In the genomic region with DNA sequence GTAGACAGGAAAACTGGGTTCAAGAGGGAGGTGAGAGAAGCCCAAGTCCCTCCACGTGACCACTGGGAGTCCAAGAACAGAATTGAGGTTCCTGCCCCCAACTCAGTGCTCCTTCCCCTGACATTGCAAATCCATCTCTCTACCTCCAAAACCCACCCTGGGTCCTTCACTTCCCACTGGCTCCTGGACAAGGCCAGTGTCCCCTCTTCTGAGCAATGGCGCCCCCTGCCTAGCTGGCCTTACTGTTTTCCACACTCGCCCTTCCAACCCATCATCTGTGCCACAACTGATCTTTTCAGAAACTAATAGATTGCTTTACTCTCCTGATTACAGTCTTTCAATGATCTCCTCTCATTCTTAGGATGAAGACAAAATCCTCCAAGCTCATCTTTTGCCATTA, we compare ENCODE assay signal across 1 cellular context.
TF ChIP-seq lines count a peak whose summit lies in the region.

No MANE protein-coding gene starts in this region.

TF ChIP-seq in WTC11, 78 proteins besides CTCF, POLR2A, EP300 and RAD21 (continued from another document):
- no peak for TF ChIP-seq IRF1 (CRISPR knock-in tag; IDR thresholded peaks at IDR 0.05)
- no peak for TF ChIP-seq ZNF671 (CRISPR knock-in tag; IDR thresholded peaks at IDR 0.05)
- TF ChIP-seq ETV6 (CRISPR knock-in tag; IDR thresholded peaks at IDR 0.05), result no peak
- no peak for TF ChIP-seq SMAD4 (CRISPR knock-in tag; IDR thresholded peaks at IDR 0.05)
- TF ChIP-seq ELF4 (CRISPR knock-in tag; IDR thresholded peaks at IDR 0.05; ENCODE audit: low read depth), result no peak
- TF ChIP-seq CDX4 (CRISPR knock-in tag; IDR thresholded peaks at IDR 0.05; ENCODE audit: borderline replicate concordance), result no peak
- TF ChIP-seq, protein P1, sequence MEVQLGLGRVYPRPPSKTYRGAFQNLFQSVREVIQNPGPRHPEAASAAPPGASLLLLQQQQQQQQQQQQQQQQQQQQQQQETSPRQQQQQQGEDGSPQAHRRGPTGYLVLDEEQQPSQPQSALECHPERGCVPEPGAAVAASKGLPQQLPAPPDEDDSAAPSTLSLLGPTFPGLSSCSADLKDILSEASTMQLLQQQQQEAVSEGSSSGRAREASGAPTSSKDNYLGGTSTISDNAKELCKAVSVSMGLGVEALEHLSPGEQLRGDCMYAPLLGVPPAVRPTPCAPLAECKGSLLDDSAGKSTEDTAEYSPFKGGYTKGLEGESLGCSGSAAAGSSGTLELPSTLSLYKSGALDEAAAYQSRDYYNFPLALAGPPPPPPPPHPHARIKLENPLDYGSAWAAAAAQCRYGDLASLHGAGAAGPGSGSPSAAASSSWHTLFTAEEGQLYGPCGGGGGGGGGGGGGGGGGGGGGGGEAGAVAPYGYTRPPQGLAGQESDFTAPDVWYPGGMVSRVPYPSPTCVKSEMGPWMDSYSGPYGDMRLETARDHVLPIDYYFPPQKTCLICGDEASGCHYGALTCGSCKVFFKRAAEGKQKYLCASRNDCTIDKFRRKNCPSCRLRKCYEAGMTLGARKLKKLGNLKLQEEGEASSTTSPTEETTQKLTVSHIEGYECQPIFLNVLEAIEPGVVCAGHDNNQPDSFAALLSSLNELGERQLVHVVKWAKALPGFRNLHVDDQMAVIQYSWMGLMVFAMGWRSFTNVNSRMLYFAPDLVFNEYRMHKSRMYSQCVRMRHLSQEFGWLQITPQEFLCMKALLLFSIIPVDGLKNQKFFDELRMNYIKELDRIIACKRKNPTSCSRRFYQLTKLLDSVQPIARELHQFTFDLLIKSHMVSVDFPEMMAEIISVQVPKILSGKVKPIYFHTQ (CRISPR knock-in tag; IDR thresholded peaks at IDR 0.05), result no peak
- no peak for TF ChIP-seq SP1 (CRISPR knock-in tag; conservative IDR thresholded peaks at IDR 0.05)
- TF ChIP-seq FOXJ3 (CRISPR knock-in tag; IDR thresholded peaks at IDR 0.05; ENCODE audit: borderline replicate concordance), result no peak
- TF ChIP-seq, protein P2, sequence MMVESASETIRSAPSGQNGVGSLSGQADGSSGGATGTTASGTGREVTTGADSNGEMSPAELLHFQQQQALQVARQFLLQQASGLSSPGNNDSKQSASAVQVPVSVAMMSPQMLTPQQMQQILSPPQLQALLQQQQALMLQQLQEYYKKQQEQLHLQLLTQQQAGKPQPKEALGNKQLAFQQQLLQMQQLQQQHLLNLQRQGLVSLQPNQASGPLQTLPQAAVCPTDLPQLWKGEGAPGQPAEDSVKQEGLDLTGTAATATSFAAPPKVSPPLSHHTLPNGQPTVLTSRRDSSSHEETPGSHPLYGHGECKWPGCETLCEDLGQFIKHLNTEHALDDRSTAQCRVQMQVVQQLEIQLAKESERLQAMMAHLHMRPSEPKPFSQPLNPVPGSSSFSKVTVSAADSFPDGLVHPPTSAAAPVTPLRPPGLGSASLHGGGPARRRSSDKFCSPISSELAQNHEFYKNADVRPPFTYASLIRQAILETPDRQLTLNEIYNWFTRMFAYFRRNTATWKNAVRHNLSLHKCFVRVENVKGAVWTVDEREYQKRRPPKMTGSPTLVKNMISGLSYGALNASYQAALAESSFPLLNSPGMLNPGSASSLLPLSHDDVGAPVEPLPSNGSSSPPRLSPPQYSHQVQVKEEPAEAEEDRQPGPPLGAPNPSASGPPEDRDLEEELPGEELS (CRISPR knock-in tag; IDR thresholded peaks at IDR 0.05), result no peak
TF ChIP-seq in WTC11: peak in this region for 0.
